ENCODE assay signal across 8 cellular contexts in the genomic region with DNA sequence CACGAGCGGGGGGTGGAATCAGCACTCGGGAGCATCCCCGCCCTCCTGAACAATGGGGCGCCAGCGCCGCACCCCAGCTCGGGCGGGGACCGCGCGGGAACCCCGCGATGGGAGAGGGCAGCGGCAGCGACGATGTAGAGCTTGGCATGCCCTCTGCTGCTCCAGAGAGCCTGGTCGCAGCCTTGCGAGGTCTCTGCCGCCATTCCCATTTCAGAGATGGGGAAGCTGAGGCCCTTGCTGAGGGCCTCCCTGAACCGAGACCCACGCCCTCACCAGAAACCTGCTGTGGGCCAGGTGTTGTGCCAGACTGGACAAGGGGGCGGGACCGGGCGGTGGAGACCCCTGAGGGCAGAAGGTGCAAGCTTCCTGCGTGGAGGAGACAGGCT. TPM values are rescaled to one million over a fixed set of nuclear protein-coding genes. Genes with fewer than 3 reads are reported as not detected.
A peak's percentile ranks its signal among the peaks of the same experiment; 100 is the strongest.
DNase-seq lines count a peak whose midpoint lies in the region; ATAC-seq and TF ChIP-seq lines count a peak whose summit lies in the region.

No MANE protein-coding gene starts in this region.

- TSS peak; percentile 67 for BruUV-seq in A673 (replicated peaks; lab: Mats Ljungman, UMichigan)

- H3K36me3 ChIP-seq in A673 (ENCODE audit: insufficient read depth, low read length, poor library complexity, severe bottlenecking): no peaks in the 10 kb centered on the region
- peaks cover 8% of the 10 kb centered on the region; the same call in 1 of the 2 replicates for H3K36me3 ChIP-seq in RWPE2 (ENCODE audit: low read depth)

- intact Hi-C loops in A673 (cut with micrococcal nuclease; ENCODE audit: unreplicated experiment): loop anchor here (5.0 kb wide), 1 partner anchor 93 kb away; no protein-coding TSS in a partner anchor

- POLR2A ChIA-PET in A673 (lab: Charles Lee; ENCODE audit: low non-redundant PET): no interaction called here

- H3K27ac ChIP-seq in A673 (ENCODE audit: low read depth, low read length, poor library complexity, severe bottlenecking): peak overlapping the region; percentile 90
- no peak overlapping the region for H3K27ac ChIP-seq in RWPE2 (ENCODE audit: poor library complexity, severe bottlenecking)

- no peaks in the 10 kb centered on the region for H3K27me3 ChIP-seq in A673 (replicated peaks; ENCODE audit: insufficient read depth, low read depth, low read length, poor library complexity)
- no peaks in the 10 kb centered on the region for H3K27me3 ChIP-seq in RWPE2 (ENCODE audit: insufficient read depth, poor library complexity, severe bottlenecking)

- H3K9me3 ChIP-seq in A673 (ENCODE audit: low read depth, low read length, poor library complexity, severe bottlenecking) (no peaks in the 10 kb centered on the region), RWPE2 (ENCODE audit: severe bottlenecking) (no peaks in the 10 kb centered on the region)

- peak; percentile 4 for ATAC-seq in GM19467 (IDR thresholded peaks at IDR 0.05; ENCODE audit: unreplicated experiment)
- no peak for ATAC-seq in RWPE2 (ENCODE audit: low read depth)

- H3K4me1 ChIP-seq in A673 (ENCODE audit: insufficient read depth, low read length, poor library complexity, severe bottlenecking) (peaks cover 41% of the 10 kb centered on the region), RWPE2 (ENCODE audit: insufficient read depth, poor library complexity, severe bottlenecking) (peaks cover 15% of the 10 kb centered on the region)

- no peak for TF ChIP-seq CTCF in A673 (conservative IDR thresholded peaks at IDR 0.05; ENCODE audit: low read depth, low read length)
- no peak for TF ChIP-seq CTCF in RWPE2 (IDR thresholded peaks at IDR 0.05; ENCODE audit: poor library complexity, severe bottlenecking)
- no peak for TF ChIP-seq CTCF in fibroblast of villous mesenchyme (IDR thresholded peaks at IDR 0.05; ENCODE audit: insufficient read depth, low read depth, low read length)

- H3K4me3 ChIP-seq in A673 (ENCODE audit: low read depth, low read length, poor library complexity, severe bottlenecking) (peak overlapping the region; percentile 78), RWPE2 (ENCODE audit: severe bottlenecking) (peak overlapping the region; percentile 56), fibroblast of villous mesenchyme (ENCODE audit: low read depth, low read length) (peak overlapping the region; percentile 70), skeletal muscle cell (ENCODE audit: low read depth, low read length) (peak overlapping the region; percentile 75)

- CTCF ChIA-PET in A673 (lab: Charles Lee): no interaction called here

- DNase-seq in A673 (ENCODE audit: low spot score): no peak
- no peak for DNase-seq in RWPE2 (ENCODE audit: low spot score)
- DNase-seq in fibroblast of villous mesenchyme (ENCODE audit: low read depth): no peak
- DNase-seq in skeletal muscle cell (ENCODE audit: low read depth): no peak
- no peak for DNase-seq in HUDEP-2 (lab: John Stamatoyannopoulos, UW; ENCODE audit: unreplicated experiment in 76 of 76)
- no peak for DNase-seq in activated CD8-positive, alpha-beta memory T cell treated with anti-CD3 and anti-CD28 coated beads for 24 hours
- DNase-seq in stimulated activated naive CD4-positive, alpha-beta T cell (lab: John Stamatoyannopoulos, UW): no peak

RNA-seq across cellular contexts. Expression of gene MEGF9, which starts 0.6 kb away (rescaled TPM):
- total RNA-seq in A673 (2021) (11.5 and 12.2 TPM in 2 replicates), fibroblast of villous mesenchyme (4.3 and 5.5 TPM in 2 replicates)
